ENCODE assay signal across 1 cellular context in genomic region chr15:41116116-41116871, GRCh38.
TF ChIP-seq lines count a peak whose summit lies in the region.

Gene INO80, minus strand, starts transcription at chr15:41116280. Its CDS starts 19,970 bp downstream, at chr15:41096310.

TF ChIP-seq in HepG2, 621 proteins besides CTCF, POLR2A, EP300 and RAD21 (continued from another document and continues in another):
- TF ChIP-seq THRA (CRISPR knock-in tag; IDR thresholded peaks at IDR 0.05; ENCODE audit: borderline replicate concordance) = no peak
- TF ChIP-seq ZNF691 (CRISPR knock-in tag; IDR thresholded peaks at IDR 0.05; ENCODE audit: borderline replicate concordance, low read depth) = no peak
- TF ChIP-seq EEA1 (CRISPR knock-in tag; IDR thresholded peaks at IDR 0.05; ENCODE audit: borderline replicate concordance) = no peak
- 0 out of 2 replicates have a peak, but pooled peaks have one; percentile 71 for TF ChIP-seq KDM3A (CRISPR knock-in tag; IDR thresholded peaks at IDR 0.05; ENCODE audit: low read depth)
- no peak for TF ChIP-seq MNT (IDR thresholded peaks at IDR 0.05)
- peak; percentile 69 for TF ChIP-seq NR2C2 (CRISPR knock-in tag; IDR thresholded peaks at IDR 0.05; ENCODE audit: borderline replicate concordance)
- TF ChIP-seq SAP130 (CRISPR knock-in tag; IDR thresholded peaks at IDR 0.05; ENCODE audit: low read depth) = peak; percentile 82
- TF ChIP-seq SMAD1 (CRISPR knock-in tag; IDR thresholded peaks at IDR 0.05; ENCODE audit: borderline replicate concordance, low read depth) = no peak
- TF ChIP-seq ZNF878 (CRISPR knock-in tag; IDR thresholded peaks at IDR 0.05) = no peak
- TF ChIP-seq ELF4 (CRISPR knock-in tag; IDR thresholded peaks at IDR 0.05; ENCODE audit: borderline replicate concordance) = no peak
- TF ChIP-seq TFDP1 (CRISPR knock-in tag; IDR thresholded peaks at IDR 0.05; ENCODE audit: borderline replicate concordance) = no peak
- no peak; the same call in 1 of the 2 replicates for TF ChIP-seq ZNF160 (CRISPR knock-in tag; IDR thresholded peaks at IDR 0.05)
- TF ChIP-seq ZNF891 (CRISPR knock-in tag; IDR thresholded peaks at IDR 0.05) = no peak; the same call in 1 of the 2 replicates
- TF ChIP-seq SAFB2 (CRISPR knock-in tag; IDR thresholded peaks at IDR 0.05; ENCODE audit: borderline replicate concordance, low read depth) = no peak; the same call in 1 of the 2 replicates
- 0 out of 2 replicates have a peak, but pooled peaks have one; percentile 12 for TF ChIP-seq MTF2 (CRISPR knock-in tag; IDR thresholded peaks at IDR 0.05; ENCODE audit: borderline replicate concordance)
- no peak for TF ChIP-seq ZFYVE20 (CRISPR knock-in tag; IDR thresholded peaks at IDR 0.05; ENCODE audit: borderline replicate concordance, low read depth)
- no peak for TF ChIP-seq RARG (CRISPR knock-in tag; IDR thresholded peaks at IDR 0.05; ENCODE audit: low read depth)
- TF ChIP-seq GATAD1 (CRISPR knock-in tag; IDR thresholded peaks at IDR 0.05) = peak; percentile 83; the same call in 1 of the 2 replicates
- 0 out of 2 replicates have a peak, but pooled peaks have one; percentile 42 for TF ChIP-seq BCL3 (CRISPR knock-in tag; IDR thresholded peaks at IDR 0.05)
- TF ChIP-seq BORCS8-MEF2B (CRISPR knock-in tag; IDR thresholded peaks at IDR 0.05) = peak; percentile 72
- TF ChIP-seq ZNF263 (CRISPR knock-in tag; IDR thresholded peaks at IDR 0.05) = peak; percentile 55; the same call in 1 of the 2 replicates
- peak; percentile 66; the same call in 1 of the 2 replicates for TF ChIP-seq ZNF780A (CRISPR knock-in tag; IDR thresholded peaks at IDR 0.05)
- peak; percentile 80 for TF ChIP-seq ZNF687 (CRISPR knock-in tag; IDR thresholded peaks at IDR 0.05)
- peak; percentile 87 for TF ChIP-seq ZBTB25 (CRISPR knock-in tag; IDR thresholded peaks at IDR 0.05)
- TF ChIP-seq MXI1 (IDR thresholded peaks at IDR 0.05; ENCODE audit: borderline replicate concordance, low read depth, low read length) = 0 out of 3 replicates have a peak, but pooled peaks have one; percentile 8
- TF ChIP-seq ZNF598 (CRISPR knock-in tag; IDR thresholded peaks at IDR 0.05; ENCODE audit: borderline replicate concordance) = no peak
- TF ChIP-seq MBD4 (IDR thresholded peaks at IDR 0.05; ENCODE audit: borderline replicate concordance, low read length) = no peak
- TF ChIP-seq ZNF441 (CRISPR knock-in tag; IDR thresholded peaks at IDR 0.05; ENCODE audit: borderline replicate concordance) = peak; percentile 58; the same call in 1 of the 2 replicates
- peak; percentile 95 for TF ChIP-seq ASH2L (IDR thresholded peaks at IDR 0.05; ENCODE audit: insufficient read length, low read depth, low read length)
- no peak for TF ChIP-seq TRIM24 (CRISPR knock-in tag; IDR thresholded peaks at IDR 0.05)
- no peak for TF ChIP-seq AHDC1 (CRISPR knock-in tag; IDR thresholded peaks at IDR 0.05; ENCODE audit: borderline replicate concordance)
- TF ChIP-seq PPARG (CRISPR knock-in tag; conservative IDR thresholded peaks at IDR 0.05) = no peak
- TF ChIP-seq DR1 (CRISPR knock-in tag; IDR thresholded peaks at IDR 0.05) = peak; percentile 56; the same call in 1 of the 2 replicates
- TF ChIP-seq ZNF44 (CRISPR knock-in tag; IDR thresholded peaks at IDR 0.05) = no peak
- no peak; the same call in 1 of the 2 replicates for TF ChIP-seq SIN3A (IDR thresholded peaks at IDR 0.05; ENCODE audit: borderline replicate concordance, low read depth, low read length)
- no peak for TF ChIP-seq USF2 (IDR thresholded peaks at IDR 0.05; ENCODE audit: low read depth, low read length)
- TF ChIP-seq USF2 (CRISPR knock-in tag; IDR thresholded peaks at IDR 0.05; ENCODE audit: borderline replicate concordance) = no peak; the same call in 1 of the 2 replicates
- TF ChIP-seq ZNF350 (CRISPR knock-in tag; IDR thresholded peaks at IDR 0.05; ENCODE audit: borderline replicate concordance, low read depth) = peak; percentile 70
- no peak for TF ChIP-seq SRSF4 (IDR thresholded peaks at IDR 0.05; ENCODE audit: low read depth, low read length, poor library complexity, severe bottlenecking)
- 0 out of 2 replicates have a peak, but pooled peaks have one; percentile 24 for TF ChIP-seq ZNF136 (CRISPR knock-in tag; IDR thresholded peaks at IDR 0.05; ENCODE audit: low read depth)
- peak; percentile 88 for TF ChIP-seq ZNF740 (CRISPR knock-in tag; IDR thresholded peaks at IDR 0.05)
